Comparison of ENCODE assay signal across 1 cellular context in the genomic region with DNA sequence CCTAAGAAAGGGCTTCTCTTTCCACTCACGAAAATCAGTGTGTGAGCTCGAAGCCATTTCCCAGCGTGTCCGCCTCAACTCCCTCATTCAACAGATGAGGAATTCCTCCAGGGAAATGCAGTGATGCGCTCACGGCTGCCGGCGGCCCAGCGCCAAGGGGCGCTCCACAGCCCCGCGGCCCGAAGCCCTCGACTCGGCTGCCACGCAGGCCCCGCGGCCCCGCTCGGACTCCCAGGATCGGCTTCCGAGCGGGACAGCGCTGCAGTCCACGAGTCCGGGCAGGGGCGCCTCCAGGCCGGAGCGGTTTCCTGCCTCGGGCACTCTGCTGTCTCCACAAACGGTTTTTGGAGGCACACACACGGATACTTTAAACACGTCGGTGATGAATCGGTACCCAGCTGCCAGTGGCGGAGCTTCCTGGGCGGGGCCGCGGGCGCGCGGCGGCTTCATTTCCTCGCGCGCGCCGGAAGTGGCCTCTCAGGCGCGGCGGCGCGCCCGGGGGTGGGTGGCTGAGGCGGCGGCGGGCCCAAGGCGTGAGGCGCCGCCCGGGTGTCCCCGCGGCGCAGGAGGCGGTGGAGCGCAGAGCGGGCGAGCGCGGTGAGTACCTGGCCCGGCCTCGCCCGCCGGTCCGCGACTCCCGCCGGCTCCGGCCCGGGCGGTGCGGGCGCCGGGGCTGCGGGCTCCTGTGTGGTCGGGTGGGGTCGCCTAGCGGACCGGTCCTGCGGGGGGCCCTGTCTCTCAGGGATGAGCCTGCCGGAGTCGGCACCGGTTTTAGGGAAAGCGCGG.
TF ChIP-seq lines count a peak whose summit lies in the region.

A gene with protein sequence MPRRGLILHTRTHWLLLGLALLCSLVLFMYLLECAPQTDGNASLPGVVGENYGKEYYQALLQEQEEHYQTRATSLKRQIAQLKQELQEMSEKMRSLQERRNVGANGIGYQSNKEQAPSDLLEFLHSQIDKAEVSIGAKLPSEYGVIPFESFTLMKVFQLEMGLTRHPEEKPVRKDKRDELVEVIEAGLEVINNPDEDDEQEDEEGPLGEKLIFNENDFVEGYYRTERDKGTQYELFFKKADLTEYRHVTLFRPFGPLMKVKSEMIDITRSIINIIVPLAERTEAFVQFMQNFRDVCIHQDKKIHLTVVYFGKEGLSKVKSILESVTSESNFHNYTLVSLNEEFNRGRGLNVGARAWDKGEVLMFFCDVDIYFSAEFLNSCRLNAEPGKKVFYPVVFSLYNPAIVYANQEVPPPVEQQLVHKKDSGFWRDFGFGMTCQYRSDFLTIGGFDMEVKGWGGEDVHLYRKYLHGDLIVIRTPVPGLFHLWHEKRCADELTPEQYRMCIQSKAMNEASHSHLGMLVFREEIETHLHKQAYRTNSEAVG (plus strand): TSS at position 475 of the 786 bp plus-strand sequence. CDS start 16,705 bp downstream, outside the sequence.

TF ChIP-seq in HepG2, 621 proteins besides CTCF, POLR2A, EP300 and RAD21 (continued from another document and continues in another):
- TF ChIP-seq, protein P1, sequence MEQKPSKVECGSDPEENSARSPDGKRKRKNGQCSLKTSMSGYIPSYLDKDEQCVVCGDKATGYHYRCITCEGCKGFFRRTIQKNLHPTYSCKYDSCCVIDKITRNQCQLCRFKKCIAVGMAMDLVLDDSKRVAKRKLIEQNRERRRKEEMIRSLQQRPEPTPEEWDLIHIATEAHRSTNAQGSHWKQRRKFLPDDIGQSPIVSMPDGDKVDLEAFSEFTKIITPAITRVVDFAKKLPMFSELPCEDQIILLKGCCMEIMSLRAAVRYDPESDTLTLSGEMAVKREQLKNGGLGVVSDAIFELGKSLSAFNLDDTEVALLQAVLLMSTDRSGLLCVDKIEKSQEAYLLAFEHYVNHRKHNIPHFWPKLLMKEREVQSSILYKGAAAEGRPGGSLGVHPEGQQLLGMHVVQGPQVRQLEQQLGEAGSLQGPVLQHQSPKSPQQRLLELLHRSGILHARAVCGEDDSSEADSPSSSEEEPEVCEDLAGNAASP (CRISPR knock-in tag; IDR thresholded peaks at IDR 0.05; ENCODE audit: borderline replicate concordance): no peak
- TF ChIP-seq KDM2A (CRISPR knock-in tag; IDR thresholded peaks at IDR 0.05; ENCODE audit: borderline replicate concordance, low read depth): peak; percentile 32; the same call in 1 of the 2 replicates
- TF ChIP-seq, protein P2, sequence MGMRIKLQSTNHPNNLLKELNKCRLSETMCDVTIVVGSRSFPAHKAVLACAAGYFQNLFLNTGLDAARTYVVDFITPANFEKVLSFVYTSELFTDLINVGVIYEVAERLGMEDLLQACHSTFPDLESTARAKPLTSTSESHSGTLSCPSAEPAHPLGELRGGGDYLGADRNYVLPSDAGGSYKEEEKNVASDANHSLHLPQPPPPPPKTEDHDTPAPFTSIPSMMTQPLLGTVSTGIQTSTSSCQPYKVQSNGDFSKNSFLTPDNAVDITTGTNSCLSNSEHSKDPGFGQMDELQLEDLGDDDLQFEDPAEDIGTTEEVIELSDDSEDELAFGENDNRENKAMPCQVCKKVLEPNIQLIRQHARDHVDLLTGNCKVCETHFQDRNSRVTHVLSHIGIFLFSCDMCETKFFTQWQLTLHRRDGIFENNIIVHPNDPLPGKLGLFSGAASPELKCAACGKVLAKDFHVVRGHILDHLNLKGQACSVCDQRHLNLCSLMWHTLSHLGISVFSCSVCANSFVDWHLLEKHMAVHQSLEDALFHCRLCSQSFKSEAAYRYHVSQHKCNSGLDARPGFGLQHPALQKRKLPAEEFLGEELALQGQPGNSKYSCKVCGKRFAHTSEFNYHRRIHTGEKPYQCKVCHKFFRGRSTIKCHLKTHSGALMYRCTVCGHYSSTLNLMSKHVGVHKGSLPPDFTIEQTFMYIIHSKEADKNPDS (CRISPR knock-in tag; IDR thresholded peaks at IDR 0.05): no peak
- TF ChIP-seq TCF12 (IDR thresholded peaks at IDR 0.05): no peak
- TF ChIP-seq TCF12 (CRISPR knock-in tag; IDR thresholded peaks at IDR 0.05): no peak
- TF ChIP-seq, protein P3, sequence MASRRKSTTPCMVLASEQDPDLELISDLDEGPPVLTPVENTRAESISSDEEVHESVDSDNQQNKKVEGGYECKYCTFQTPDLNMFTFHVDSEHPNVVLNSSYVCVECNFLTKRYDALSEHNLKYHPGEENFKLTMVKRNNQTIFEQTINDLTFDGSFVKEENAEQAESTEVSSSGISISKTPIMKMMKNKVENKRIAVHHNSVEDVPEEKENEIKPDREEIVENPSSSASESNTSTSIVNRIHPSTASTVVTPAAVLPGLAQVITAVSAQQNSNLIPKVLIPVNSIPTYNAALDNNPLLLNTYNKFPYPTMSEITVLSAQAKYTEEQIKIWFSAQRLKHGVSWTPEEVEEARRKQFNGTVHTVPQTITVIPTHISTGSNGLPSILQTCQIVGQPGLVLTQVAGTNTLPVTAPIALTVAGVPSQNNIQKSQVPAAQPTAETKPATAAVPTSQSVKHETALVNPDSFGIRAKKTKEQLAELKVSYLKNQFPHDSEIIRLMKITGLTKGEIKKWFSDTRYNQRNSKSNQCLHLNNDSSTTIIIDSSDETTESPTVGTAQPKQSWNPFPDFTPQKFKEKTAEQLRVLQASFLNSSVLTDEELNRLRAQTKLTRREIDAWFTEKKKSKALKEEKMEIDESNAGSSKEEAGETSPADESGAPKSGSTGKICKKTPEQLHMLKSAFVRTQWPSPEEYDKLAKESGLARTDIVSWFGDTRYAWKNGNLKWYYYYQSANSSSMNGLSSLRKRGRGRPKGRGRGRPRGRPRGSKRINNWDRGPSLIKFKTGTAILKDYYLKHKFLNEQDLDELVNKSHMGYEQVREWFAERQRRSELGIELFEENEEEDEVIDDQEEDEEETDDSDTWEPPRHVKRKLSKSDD (CRISPR knock-in tag; IDR thresholded peaks at IDR 0.05; ENCODE audit: low read depth): peak; percentile 20; the same call in 1 of the 2 replicates
- TF ChIP-seq KAT8 (CRISPR knock-in tag; IDR thresholded peaks at IDR 0.05): peak; percentile 20; the same call in 1 of the 2 replicates
- TF ChIP-seq JUNB (CRISPR knock-in tag; IDR thresholded peaks at IDR 0.05; ENCODE audit: borderline replicate concordance): no peak
- TF ChIP-seq, protein P4, sequence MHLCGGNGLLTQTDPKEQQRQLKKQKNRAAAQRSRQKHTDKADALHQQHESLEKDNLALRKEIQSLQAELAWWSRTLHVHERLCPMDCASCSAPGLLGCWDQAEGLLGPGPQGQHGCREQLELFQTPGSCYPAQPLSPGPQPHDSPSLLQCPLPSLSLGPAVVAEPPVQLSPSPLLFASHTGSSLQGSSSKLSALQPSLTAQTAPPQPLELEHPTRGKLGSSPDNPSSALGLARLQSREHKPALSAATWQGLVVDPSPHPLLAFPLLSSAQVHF (CRISPR knock-in tag; IDR thresholded peaks at IDR 0.05): no peak
- TF ChIP-seq CEBPB (IDR thresholded peaks at IDR 0.05; ENCODE audit: borderline replicate concordance, low read depth, low read length): no peak
- no peak for TF ChIP-seq ZNF572 (CRISPR knock-in tag; IDR thresholded peaks at IDR 0.05)
- TF ChIP-seq, protein P5, sequence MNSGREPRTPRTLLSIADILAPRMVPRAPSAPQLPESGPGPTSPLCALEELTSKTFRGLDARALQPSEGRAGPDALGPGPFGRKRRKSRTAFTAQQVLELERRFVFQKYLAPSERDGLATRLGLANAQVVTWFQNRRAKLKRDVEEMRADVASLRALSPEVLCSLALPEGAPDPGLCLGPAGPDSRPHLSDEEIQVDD (CRISPR knock-in tag; IDR thresholded peaks at IDR 0.05; ENCODE audit: borderline replicate concordance): 0 out of 2 replicates have a peak, but pooled peaks have one; percentile 35
- no peak for TF ChIP-seq RARG (CRISPR knock-in tag; IDR thresholded peaks at IDR 0.05; ENCODE audit: low read depth)
- no peak for TF ChIP-seq ZNF256 (CRISPR knock-in tag; conservative IDR thresholded peaks at IDR 0.05)
- TF ChIP-seq, protein P6, sequence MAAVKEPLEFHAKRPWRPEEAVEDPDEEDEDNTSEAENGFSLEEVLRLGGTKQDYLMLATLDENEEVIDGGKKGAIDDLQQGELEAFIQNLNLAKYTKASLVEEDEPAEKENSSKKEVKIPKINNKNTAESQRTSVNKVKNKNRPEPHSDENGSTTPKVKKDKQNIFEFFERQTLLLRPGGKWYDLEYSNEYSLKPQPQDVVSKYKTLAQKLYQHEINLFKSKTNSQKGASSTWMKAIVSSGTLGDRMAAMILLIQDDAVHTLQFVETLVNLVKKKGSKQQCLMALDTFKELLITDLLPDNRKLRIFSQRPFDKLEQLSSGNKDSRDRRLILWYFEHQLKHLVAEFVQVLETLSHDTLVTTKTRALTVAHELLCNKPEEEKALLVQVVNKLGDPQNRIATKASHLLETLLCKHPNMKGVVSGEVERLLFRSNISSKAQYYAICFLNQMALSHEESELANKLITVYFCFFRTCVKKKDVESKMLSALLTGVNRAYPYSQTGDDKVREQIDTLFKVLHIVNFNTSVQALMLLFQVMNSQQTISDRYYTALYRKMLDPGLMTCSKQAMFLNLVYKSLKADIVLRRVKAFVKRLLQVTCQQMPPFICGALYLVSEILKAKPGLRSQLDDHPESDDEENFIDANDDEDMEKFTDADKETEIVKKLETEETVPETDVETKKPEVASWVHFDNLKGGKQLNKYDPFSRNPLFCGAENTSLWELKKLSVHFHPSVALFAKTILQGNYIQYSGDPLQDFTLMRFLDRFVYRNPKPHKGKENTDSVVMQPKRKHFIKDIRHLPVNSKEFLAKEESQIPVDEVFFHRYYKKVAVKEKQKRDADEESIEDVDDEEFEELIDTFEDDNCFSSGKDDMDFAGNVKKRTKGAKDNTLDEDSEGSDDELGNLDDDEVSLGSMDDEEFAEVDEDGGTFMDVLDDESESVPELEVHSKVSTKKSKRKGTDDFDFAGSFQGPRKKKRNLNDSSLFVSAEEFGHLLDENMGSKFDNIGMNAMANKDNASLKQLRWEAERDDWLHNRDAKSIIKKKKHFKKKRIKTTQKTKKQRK (IDR thresholded peaks at IDR 0.05; ENCODE audit: low read length): no peak
- TF ChIP-seq, protein P7, sequence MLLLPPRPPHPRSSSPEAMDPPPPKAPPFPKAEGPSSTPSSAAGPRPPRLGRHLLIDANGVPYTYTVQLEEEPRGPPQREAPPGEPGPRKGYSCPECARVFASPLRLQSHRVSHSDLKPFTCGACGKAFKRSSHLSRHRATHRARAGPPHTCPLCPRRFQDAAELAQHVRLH (CRISPR knock-in tag; IDR thresholded peaks at IDR 0.05; ENCODE audit: borderline replicate concordance, low read depth): no peak; the same call in 1 of the 2 replicates
- TF ChIP-seq HHEX (CRISPR knock-in tag; IDR thresholded peaks at IDR 0.05): no peak
- TF ChIP-seq FOXM1 (CRISPR knock-in tag; IDR thresholded peaks at IDR 0.05): no peak
- peak; percentile 80 for TF ChIP-seq ASH2L (IDR thresholded peaks at IDR 0.05; ENCODE audit: insufficient read length, low read depth, low read length)
- TF ChIP-seq ZNF530 (CRISPR knock-in tag; IDR thresholded peaks at IDR 0.05; ENCODE audit: low read depth): no peak
- no peak for TF ChIP-seq PAX8 (CRISPR knock-in tag; IDR thresholded peaks at IDR 0.05; ENCODE audit: borderline replicate concordance)
- no peak for TF ChIP-seq TEAD3 (CRISPR knock-in tag; optimal IDR thresholded peaks at IDR 0.05; ENCODE audit: borderline replicate concordance)
- peak; percentile 32; the same call in 1 of the 2 replicates for TF ChIP-seq ZNF350 (CRISPR knock-in tag; IDR thresholded peaks at IDR 0.05; ENCODE audit: borderline replicate concordance, low read depth)
- no peak; the same call in 1 of the 2 replicates for TF ChIP-seq ZBTB3 (CRISPR knock-in tag; IDR thresholded peaks at IDR 0.05; ENCODE audit: borderline replicate concordance, low read depth)
- TF ChIP-seq, protein P8, sequence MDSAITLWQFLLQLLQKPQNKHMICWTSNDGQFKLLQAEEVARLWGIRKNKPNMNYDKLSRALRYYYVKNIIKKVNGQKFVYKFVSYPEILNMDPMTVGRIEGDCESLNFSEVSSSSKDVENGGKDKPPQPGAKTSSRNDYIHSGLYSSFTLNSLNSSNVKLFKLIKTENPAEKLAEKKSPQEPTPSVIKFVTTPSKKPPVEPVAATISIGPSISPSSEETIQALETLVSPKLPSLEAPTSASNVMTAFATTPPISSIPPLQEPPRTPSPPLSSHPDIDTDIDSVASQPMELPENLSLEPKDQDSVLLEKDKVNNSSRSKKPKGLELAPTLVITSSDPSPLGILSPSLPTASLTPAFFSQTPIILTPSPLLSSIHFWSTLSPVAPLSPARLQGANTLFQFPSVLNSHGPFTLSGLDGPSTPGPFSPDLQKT (CRISPR knock-in tag; IDR thresholded peaks at IDR 0.05; ENCODE audit: borderline replicate concordance): no peak
- no peak for TF ChIP-seq ZNF766 (CRISPR knock-in tag; IDR thresholded peaks at IDR 0.05; ENCODE audit: borderline replicate concordance)
- no peak for TF ChIP-seq SCMH1 (CRISPR knock-in tag; IDR thresholded peaks at IDR 0.05; ENCODE audit: borderline replicate concordance)
- no peak; the same call in 1 of the 2 replicates for TF ChIP-seq ESRRA (CRISPR knock-in tag; IDR thresholded peaks at IDR 0.05; ENCODE audit: low read depth)
- no peak for TF ChIP-seq CEBPG (CRISPR knock-in tag; IDR thresholded peaks at IDR 0.05)
- TF ChIP-seq, protein P9, sequence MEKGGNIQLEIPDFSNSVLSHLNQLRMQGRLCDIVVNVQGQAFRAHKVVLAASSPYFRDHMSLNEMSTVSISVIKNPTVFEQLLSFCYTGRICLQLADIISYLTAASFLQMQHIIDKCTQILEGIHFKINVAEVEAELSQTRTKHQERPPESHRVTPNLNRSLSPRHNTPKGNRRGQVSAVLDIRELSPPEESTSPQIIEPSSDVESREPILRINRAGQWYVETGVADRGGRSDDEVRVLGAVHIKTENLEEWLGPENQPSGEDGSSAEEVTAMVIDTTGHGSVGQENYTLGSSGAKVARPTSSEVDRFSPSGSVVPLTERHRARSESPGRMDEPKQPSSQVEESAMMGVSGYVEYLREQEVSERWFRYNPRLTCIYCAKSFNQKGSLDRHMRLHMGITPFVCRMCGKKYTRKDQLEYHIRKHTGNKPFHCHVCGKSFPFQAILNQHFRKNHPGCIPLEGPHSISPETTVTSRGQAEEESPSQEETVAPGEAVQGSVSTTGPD (CRISPR knock-in tag; IDR thresholded peaks at IDR 0.05): no peak
- TF ChIP-seq ZNF768 (CRISPR knock-in tag; IDR thresholded peaks at IDR 0.05): no peak
- no peak for TF ChIP-seq CBX5 (CRISPR knock-in tag; IDR thresholded peaks at IDR 0.05; ENCODE audit: borderline replicate concordance)
- TF ChIP-seq, protein P10, sequence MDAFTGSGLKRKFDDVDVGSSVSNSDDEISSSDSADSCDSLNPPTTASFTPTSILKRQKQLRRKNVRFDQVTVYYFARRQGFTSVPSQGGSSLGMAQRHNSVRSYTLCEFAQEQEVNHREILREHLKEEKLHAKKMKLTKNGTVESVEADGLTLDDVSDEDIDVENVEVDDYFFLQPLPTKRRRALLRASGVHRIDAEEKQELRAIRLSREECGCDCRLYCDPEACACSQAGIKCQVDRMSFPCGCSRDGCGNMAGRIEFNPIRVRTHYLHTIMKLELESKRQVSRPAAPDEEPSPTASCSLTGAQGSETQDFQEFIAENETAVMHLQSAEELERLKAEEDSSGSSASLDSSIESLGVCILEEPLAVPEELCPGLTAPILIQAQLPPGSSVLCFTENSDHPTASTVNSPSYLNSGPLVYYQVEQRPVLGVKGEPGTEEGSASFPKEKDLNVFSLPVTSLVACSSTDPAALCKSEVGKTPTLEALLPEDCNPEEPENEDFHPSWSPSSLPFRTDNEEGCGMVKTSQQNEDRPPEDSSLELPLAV (CRISPR knock-in tag; conservative IDR thresholded peaks at IDR 0.05; ENCODE audit: low read depth): no peak
- TF ChIP-seq ZNF788 (CRISPR knock-in tag; IDR thresholded peaks at IDR 0.05; ENCODE audit: borderline replicate concordance): peak; percentile 38; the same call in 1 of the 2 replicates
- TF ChIP-seq ZNF225 (CRISPR knock-in tag; IDR thresholded peaks at IDR 0.05): no peak
- no peak for TF ChIP-seq ZMYM3 (CRISPR knock-in tag; IDR thresholded peaks at IDR 0.05)
- peak; percentile 67 for TF ChIP-seq RBM39 (IDR thresholded peaks at IDR 0.05; ENCODE audit: low read depth, low read length, poor library complexity, severe bottlenecking)
- TF ChIP-seq ZNF33A (CRISPR knock-in tag; IDR thresholded peaks at IDR 0.05; ENCODE audit: borderline replicate concordance): no peak
- no peak for TF ChIP-seq SMAD9 (CRISPR knock-in tag; IDR thresholded peaks at IDR 0.05)
